In the genomic region with DNA sequence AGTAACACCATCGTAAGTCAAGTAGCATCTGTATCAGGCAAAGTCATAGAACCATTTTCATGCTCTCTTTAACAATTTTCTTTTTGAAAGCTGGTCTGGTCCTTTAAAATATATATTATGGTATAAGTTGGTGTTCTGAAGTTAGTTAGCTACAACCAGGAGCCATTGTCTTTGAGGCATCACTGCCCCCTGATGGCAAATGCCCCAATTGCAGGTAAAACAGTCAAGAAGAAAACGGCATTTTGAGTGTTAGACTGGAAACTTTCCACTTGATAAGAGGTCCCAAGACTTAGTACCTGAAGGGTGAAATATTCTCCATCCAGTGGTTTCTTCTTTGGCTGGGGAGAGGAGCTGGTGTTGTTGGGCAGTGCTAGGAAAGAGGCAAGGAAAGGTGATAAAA, we compare ENCODE assay signal across 1 cellular context.
TF ChIP-seq lines count a peak whose summit lies in the region.

No MANE protein-coding gene starts in this region.

TF ChIP-seq in GM23338, 12 proteins besides CTCF, POLR2A, EP300 and RAD21 (continued from another document):
- TF ChIP-seq ZNF462 (CRISPR knock-in tag; IDR thresholded peaks at IDR 0.05) = no peak
- TF ChIP-seq ZNF114 (CRISPR knock-in tag; IDR thresholded peaks at IDR 0.05) = no peak
- TF ChIP-seq NANOG (IDR thresholded peaks at IDR 0.05; ENCODE audit: borderline replicate concordance) = no peak
- no peak for TF ChIP-seq ZNF331 (CRISPR knock-in tag; IDR thresholded peaks at IDR 0.05; ENCODE audit: low read depth)
- TF ChIP-seq JUNB (IDR thresholded peaks at IDR 0.05; ENCODE audit: unreplicated experiment) = no peak
- TF ChIP-seq EZH2 (IDR thresholded peaks at IDR 0.05; ENCODE audit: low read depth, unreplicated experiment) = no peak
- TF ChIP-seq REST (IDR thresholded peaks at IDR 0.05; ENCODE audit: unreplicated experiment) = no peak
- TF ChIP-seq STAT1 (IDR thresholded peaks at IDR 0.05; ENCODE audit: unreplicated experiment) = no peak
- TF ChIP-seq, protein P1, sequence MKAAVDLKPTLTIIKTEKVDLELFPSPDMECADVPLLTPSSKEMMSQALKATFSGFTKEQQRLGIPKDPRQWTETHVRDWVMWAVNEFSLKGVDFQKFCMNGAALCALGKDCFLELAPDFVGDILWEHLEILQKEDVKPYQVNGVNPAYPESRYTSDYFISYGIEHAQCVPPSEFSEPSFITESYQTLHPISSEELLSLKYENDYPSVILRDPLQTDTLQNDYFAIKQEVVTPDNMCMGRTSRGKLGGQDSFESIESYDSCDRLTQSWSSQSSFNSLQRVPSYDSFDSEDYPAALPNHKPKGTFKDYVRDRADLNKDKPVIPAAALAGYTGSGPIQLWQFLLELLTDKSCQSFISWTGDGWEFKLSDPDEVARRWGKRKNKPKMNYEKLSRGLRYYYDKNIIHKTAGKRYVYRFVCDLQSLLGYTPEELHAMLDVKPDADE (IDR thresholded peaks at IDR 0.05) = no peak
